In the genomic region with DNA sequence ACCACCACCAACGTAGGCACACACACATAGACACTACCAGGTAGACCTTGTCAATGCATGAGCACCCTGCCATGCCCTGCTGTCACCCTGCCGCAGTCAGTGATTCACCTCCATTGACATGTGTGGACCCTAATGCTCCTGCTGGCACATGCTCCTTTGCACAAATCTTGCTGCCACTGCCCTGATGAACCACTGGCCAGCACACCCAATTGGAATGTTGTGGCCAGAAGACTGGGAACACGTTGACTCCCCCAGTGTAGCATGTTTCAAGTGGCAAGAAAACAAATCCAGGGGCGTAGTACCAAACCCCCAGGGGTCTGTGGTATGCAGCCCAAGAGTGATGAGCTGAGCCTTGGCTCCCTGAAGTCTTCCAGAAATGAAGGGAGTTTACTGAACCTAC, we compare ENCODE assay signal across 16 cellular contexts.
DNase-seq lines count a peak whose midpoint lies in the region; ATAC-seq, FAIRE-seq and TF ChIP-seq lines count a peak whose summit lies in the region.
"Had no signal": no experiment of that assay in that cellular context is flagged by ENCODE, and none has a peak within 500 bp of the region (broad histone marks: within the 10 kb centered on the region; RNA-seq: fewer than 3 reads in every experiment).

No MANE protein-coding gene starts in this region.

- H3K27me3 ChIP-seq in bronchial epithelial cell (ENCODE audit: control insufficient read depth, insufficient read depth, low read length), result no peaks in the 10 kb centered on the region
- H3K27me3 ChIP-seq: SJCRH30 had no signal

- no peak for FAIRE-seq in bronchial epithelial cell (lab: Jason Lieb, UNC)

- DNase-seq in ACHN (peak; percentile 35), M059J (ENCODE audit: low read depth) (peak; percentile 12), bronchial epithelial cell (ENCODE audit: low read depth) (peak; percentile 1), kidney tubule cell (ENCODE audit: low spot score) (peak; percentile 69), NCI-H82 (lab: John Stamatoyannopoulos, UW) (no peak), GDM1 (lab: John Stamatoyannopoulos, UW) (no peak)
- DNase-seq in activated naive CD4-positive, alpha-beta T cell (lab: John Stamatoyannopoulos, UW), result no peak
- DNase-seq: 8988T, GF-D8, NCI-H1417, NCI-H187 treated with DMSO at 0.1 percent for 48 hours, NCI-H345, NCI-H524 treated with DMSO at 0.1 percent for 48 hours, PC-3 had no signal

- no peak overlapping the region for H3K4me3 ChIP-seq in bronchial epithelial cell (ENCODE audit: low read depth, low read length)
- H3K4me3 ChIP-seq: SJCRH30 had no signal

- in situ Hi-C loops in ACHN (cut with HindIII; ENCODE audit: low pct_ligation_motif_present, low pct_unique_long_range_greater_than_20kb, low sequenced_read_pairs), result no loop called here

- no peak for ATAC-seq in GM18505 (IDR thresholded peaks at IDR 0.05; ENCODE audit: unreplicated experiment)
- ATAC-seq: PC-3 had no signal

- no peak for TF ChIP-seq CTCF in bronchial epithelial cell (IDR thresholded peaks at IDR 0.05; ENCODE audit: insufficient read depth, low read length, severe bottlenecking)

- no peaks in the 10 kb centered on the region for H3K36me3 ChIP-seq in bronchial epithelial cell (ENCODE audit: control insufficient read depth, insufficient read depth, low read length)
- H3K36me3 ChIP-seq: SJCRH30 had no signal

- TF ChIP-seq POLR2A in GM18505 (IDR thresholded peaks at IDR 0.05; ENCODE audit: borderline replicate concordance, extremely low read depth, insufficient read depth, insufficient read length), result no peak

Comparison
In these comparisons a context has a peak if more than half of its experiments do, and no peak if none do; other contexts are left out.
1. DNase-seq: peak in ACHN (single experiment), M059J (single experiment), bronchial epithelial cell (single experiment) and kidney tubule cell (single experiment); none in NCI-H82 (single experiment), GDM1 (single experiment) and activated naive CD4-positive, alpha-beta T cell (0 of 4).